ENCODE assay signal across 16 cellular contexts in genomic region chr10:17383801-17384445, GRCh38.
A peak's percentile ranks its signal among the peaks of the same experiment; 100 is the strongest.
DNase-seq lines count a peak whose midpoint lies in the region; ATAC-seq and TF ChIP-seq lines count a peak whose summit lies in the region.
"Had no signal": no experiment of that assay in that cellular context is flagged by ENCODE, and none has a peak within 500 bp of the region (broad histone marks: within the 10 kb centered on the region; RNA-seq: fewer than 3 reads in every experiment).

No MANE protein-coding gene starts in this region.

- H3K9me3 ChIP-seq in esophagus muscularis mucosa (no peaks in the 10 kb centered on the region), tibial artery (no peaks in the 10 kb centered on the region)
- H3K9me3 ChIP-seq: BLaER1 had no signal

- peak overlapping the region in 1 of 4 donors; percentile 10 for H3K4me3 ChIP-seq in esophagus muscularis mucosa
- H3K4me3 ChIP-seq in tibial artery, result peak overlapping the region in 1 of 2 donors; percentile 29
- no peak overlapping the region for H3K4me3 ChIP-seq in brain microvascular endothelial cell (ENCODE audit: low read depth, low read length)
- H3K4me3 ChIP-seq: BLaER1, MG63 had no signal

- H3K36me3 ChIP-seq in esophagus muscularis mucosa (no peaks in the 10 kb centered on the region), tibial artery (no peaks in the 10 kb centered on the region), brain microvascular endothelial cell (replicated peaks) (no peaks in the 10 kb centered on the region)
- H3K36me3 ChIP-seq: BLaER1, MG63 had no signal

- H3K27me3 ChIP-seq in esophagus muscularis mucosa (no peaks in the 10 kb centered on the region), tibial artery (no peaks in the 10 kb centered on the region), brain microvascular endothelial cell (replicated peaks) (no peaks in the 10 kb centered on the region)
- H3K27me3 ChIP-seq: BLaER1, MG63 had no signal

- DNase-seq in left ventricle myocardium superior (no peak), Right ventricle myocardium superior (no peak), esophagus muscularis mucosa (ENCODE audit: extremely low spot score) (no peak), left kidney (ENCODE audit: low read depth, low spot score) (peak; percentile 9), tibial artery (no peak), brain microvascular endothelial cell (no peak), activated gamma-delta T cell treated with Interleukin-2 at 50 U/mL for 16 hours (no peak), SHP77 treated with DMSO at 0.1 percent for 48 hours (lab: John Stamatoyannopoulos, UW) (no peak)
- DNase-seq: CD8-positive, alpha-beta T cell; DND-41; H9; MG63; NCI-H1092; NCI-H2081 treated with DMSO at 0.1 percent for 48 hours; NCI-H510A treated with DMSO at 0.1 percent for 48 hours had no signal

- H3K27ac ChIP-seq in esophagus muscularis mucosa (replicated peaks in 1 of 4) (peak overlapping the region in 3 of 4 donors; percentile 3 to 44 (median 24)), tibial artery (peak overlapping the region; percentile 58 to 63), brain microvascular endothelial cell (no peak overlapping the region)
- H3K27ac ChIP-seq: BLaER1 had no signal

- no peak for TF ChIP-seq EP300 in esophagus muscularis mucosa (IDR thresholded peaks at IDR 0.05)

- no peak for TF ChIP-seq CTCF in esophagus muscularis mucosa (IDR thresholded peaks at IDR 0.05)
- TF ChIP-seq CTCF in tibial artery (IDR thresholded peaks at IDR 0.05), result no peak
- no peak for TF ChIP-seq CTCF in brain microvascular endothelial cell (IDR thresholded peaks at IDR 0.05; ENCODE audit: low read depth, low read length, missing control alignments)

- in situ Hi-C loops in brain microvascular endothelial cell (cut with HindIII; ENCODE audit: low pct_ligation_motif_present, low sequenced_read_pairs), result no loop called here

- TF ChIP-seq POLR2A in esophagus muscularis mucosa (IDR thresholded peaks at IDR 0.05; ENCODE audit: low read depth), result no peak

- WGBS in esophagus muscularis mucosa, result 30% methylated on average over 5 of the region's 5 CpGs

- peak; percentile 44 for ATAC-seq in left ventricle myocardium superior
- ATAC-seq in Right ventricle myocardium superior (ENCODE audit: poor library complexity), result no peak
- ATAC-seq: CD8-positive, alpha-beta T cell had no signal

- intact Hi-C loops in left ventricle myocardium superior (cut with micrococcal nuclease), result no loop called here
- intact Hi-C loops in Right ventricle myocardium superior (cut with DNase I), result no loop called here
- intact Hi-C loops in esophagus muscularis mucosa (cut with DNase I), result no loop called here
- intact Hi-C loops in tibial artery (cut with DNase I; ENCODE audit: low total_unique reads), result no loop called here

- H3K4me1 ChIP-seq in esophagus muscularis mucosa (peaks cover 0 to 28% (median 9%) of the 10 kb centered on the region in 4 donors), tibial artery (peaks cover 0 to 45% (median 35%) of the 10 kb centered on the region in 4 donors)
- H3K4me1 ChIP-seq: BLaER1 had no signal
